ENCODE assay signal across 11 cellular contexts in genomic region chr21:27476696-27477095, GRCh38.
DNase-seq lines count a peak whose midpoint lies in the region; ATAC-seq and TF ChIP-seq lines count a peak whose summit lies in the region.
"Had no signal": no experiment of that assay in that cellular context is flagged by ENCODE, and none has a peak within 500 bp of the region (broad histone marks: within the 10 kb centered on the region; RNA-seq: fewer than 3 reads in every experiment).

No MANE protein-coding gene starts in this region.

- H3K4me1 Mint-ChIP-seq in neural crest cell: peaks cover 11% of the 10 kb centered on the region
- H3K4me1 Mint-ChIP-seq: central memory CD8-positive, alpha-beta T cell had no signal

- H3K4me3 ChIP-seq in SK-N-MC: peak overlapping the region; percentile 63
- H3K4me3 ChIP-seq: left lung had no signal

- H3K36me3 ChIP-seq in SK-N-MC (ENCODE audit: insufficient read depth, low read length): no peaks in the 10 kb centered on the region
- H3K36me3 ChIP-seq: left lung had no signal

- TF ChIP-seq CTCF in C4-2B (conservative IDR thresholded peaks at IDR 0.05) (peak; percentile 46), neural crest cell (conservative IDR thresholded peaks at IDR 0.05) (peak; percentile 41)

- no peak for ATAC-seq in HG02870 (IDR thresholded peaks at IDR 0.05; ENCODE audit: unreplicated experiment)
- ATAC-seq: left lung had no signal

- no peaks in the 10 kb centered on the region for H3K27me3 Mint-ChIP-seq in neural crest cell (ENCODE audit: low read depth)
- H3K27me3 Mint-ChIP-seq: central memory CD8-positive, alpha-beta T cell had no signal

- H3K36me3 Mint-ChIP-seq in neural crest cell (ENCODE audit: low read depth): no peaks in the 10 kb centered on the region

- no peak overlapping the region for H3K27ac ChIP-seq in C4-2B
- peak overlapping the region; percentile 72 for H3K27ac ChIP-seq in SK-N-MC
- H3K27ac ChIP-seq: left lung had no signal

- H3K9me3 Mint-ChIP-seq in neural crest cell: peaks cover 4% of the 10 kb centered on the region

- H3K9ac ChIP-seq in SK-N-MC (ENCODE audit: insufficient read length): no peak overlapping the region

- no peak overlapping the region for H3K27ac Mint-ChIP-seq in neural crest cell (ENCODE audit: unreplicated experiment)

- peak; percentile 22 for DNase-seq in SK-N-MC (ENCODE audit: low read depth, low spot score)
- peak; percentile 84 for DNase-seq in fibroblast of peridontal ligament (ENCODE audit: extremely low read depth)
- DNase-seq in neural crest cell (ENCODE audit: low read depth, low spot score): no peak
- no peak for DNase-seq in effector CD8-positive, alpha-beta T cell (lab: John Stamatoyannopoulos, UW)
- no peak for DNase-seq in stimulated activated naive CD4-positive, alpha-beta T cell treated with Interleukin-2 at 50 U/mL for 16 hours (lab: John Stamatoyannopoulos, UW)
- DNase-seq in NCI-H2029 treated with DMSO at 0.1 percent for 48 hours (lab: John Stamatoyannopoulos, UW): no peak
- DNase-seq: DMS79 treated with DMSO at 0.1 percent for 48 hours, left lung had no signal

- H3K9me3 ChIP-seq in SK-N-MC (ENCODE audit: low read depth, low read length): no peaks in the 10 kb centered on the region
- H3K9me3 ChIP-seq: left lung had no signal

- no peak overlapping the region for H3K4me3 Mint-ChIP-seq in neural crest cell
- H3K4me3 Mint-ChIP-seq: central memory CD8-positive, alpha-beta T cell had no signal

Comparison
In these comparisons a context has a peak if more than half of its experiments do, and no peak if none do; other contexts are left out.
1. DNase-seq: peak in SK-N-MC (single experiment) and fibroblast of peridontal ligament (single experiment); none in neural crest cell (single experiment), effector CD8-positive, alpha-beta T cell (single experiment), stimulated activated naive CD4-positive, alpha-beta T cell treated with Interleukin-2 at 50 U/mL for 16 hours (single experiment) and NCI-H2029 treated with DMSO at 0.1 percent for 48 hours (single experiment).